13 cellular contexts compared by ENCODE assay signal in genomic region chr21:14825405-14826032, GRCh38.
A peak's percentile ranks its signal among the peaks of the same experiment; 100 is the strongest.
DNase-seq lines count a peak whose midpoint lies in the region; ATAC-seq and TF ChIP-seq lines count a peak whose summit lies in the region.
"Had no signal": no experiment of that assay in that cellular context is flagged by ENCODE, and none has a peak within 500 bp of the region (broad histone marks: within the 10 kb centered on the region; RNA-seq: fewer than 3 reads in every experiment).

No MANE protein-coding gene starts in this region.

- no peaks in the 10 kb centered on the region for H3K9me3 ChIP-seq in mucosa of descending colon

- H3K36me3 ChIP-seq in mucosa of descending colon (ENCODE audit: low read depth) = no peaks in the 10 kb centered on the region

- peak; percentile 77 for ATAC-seq in GM18508 (IDR thresholded peaks at IDR 0.05; ENCODE audit: insufficient read depth, unreplicated experiment)
- ATAC-seq in GM19351 (IDR thresholded peaks at IDR 0.05; ENCODE audit: unreplicated experiment) = peak; percentile 66
- ATAC-seq in HG02642 (IDR thresholded peaks at IDR 0.05; ENCODE audit: poor library complexity, unreplicated experiment) = peak; percentile 70
- peak; percentile 52 for ATAC-seq in HG03469 (IDR thresholded peaks at IDR 0.05; ENCODE audit: unreplicated experiment)
- ATAC-seq in mucosa of descending colon = no peak

- TF ChIP-seq CTCF in mucosa of descending colon (IDR thresholded peaks at IDR 0.05) = no peak

- no peak overlapping the region for H3K4me3 ChIP-seq in mucosa of descending colon
- H3K4me3 ChIP-seq: dorsolateral prefrontal cortex had no signal

- no peak for DNase-seq in head of caudate nucleus
- DNase-seq in inferior parietal cortex (ENCODE audit: extremely low spot score) = no peak
- no peak for DNase-seq in DMS79 (lab: John Stamatoyannopoulos, UW)
- DNase-seq in mucosa of descending colon = no peak
- DNase-seq: CD4-positive, alpha-beta T cell; dorsolateral prefrontal cortex; NCI-H1048; NCI-H69; Right ventricle myocardium superior had no signal

- H3K4me1 ChIP-seq in mucosa of descending colon (ENCODE audit: low read depth) = no peaks in the 10 kb centered on the region

- intact Hi-C loops in head of caudate nucleus (cut with DNase I) (no loop called here), mucosa of descending colon (cut with DNase I, micrococcal nuclease) (no loop called here)
